Comparison of ENCODE assay signal across 10 cellular contexts in the genomic region with DNA sequence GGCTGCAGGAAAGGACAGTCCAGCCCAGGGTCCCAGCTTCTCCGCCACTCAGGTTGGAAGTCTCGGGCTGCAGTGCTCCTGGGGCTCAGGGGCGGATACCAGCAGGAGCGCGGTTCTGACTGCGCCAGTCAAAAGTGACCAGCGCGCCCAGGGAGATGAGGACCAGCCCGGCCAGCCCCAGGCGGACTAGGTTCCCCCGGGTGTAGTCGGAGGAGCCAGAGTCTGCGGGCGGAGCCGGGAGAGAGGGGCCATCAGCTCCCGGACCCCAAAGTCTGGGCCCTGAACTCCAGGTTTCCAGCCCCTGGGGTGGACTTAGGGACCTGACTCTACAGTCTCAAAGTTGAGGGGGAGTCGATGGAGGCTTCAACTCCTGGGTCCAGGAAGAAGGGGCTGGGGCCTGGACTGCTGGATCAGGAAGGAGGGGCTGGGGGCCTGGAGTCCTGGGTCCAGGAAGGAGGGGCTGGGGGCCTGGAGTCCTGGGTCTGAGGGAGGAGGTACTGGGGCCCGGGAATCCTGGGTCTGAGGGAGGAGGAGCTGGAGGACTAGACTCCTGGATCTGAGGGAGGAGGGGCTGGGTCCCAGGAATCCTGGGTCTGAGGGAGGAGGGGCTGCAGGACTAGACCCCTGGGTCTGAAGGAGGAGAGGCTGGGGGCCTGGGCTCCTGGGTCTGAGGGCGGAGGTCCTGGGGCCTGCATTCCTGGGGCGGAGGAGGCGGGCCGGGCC. TPM values are rescaled to one million over a fixed set of nuclear protein-coding genes. Genes with fewer than 3 reads are reported as not detected.
DNase-seq lines count a peak whose midpoint lies in the region; ATAC-seq and TF ChIP-seq lines count a peak whose summit lies in the region.
"Had no signal": no experiment of that assay in that cellular context is flagged by ENCODE, and none has a peak within 500 bp of the region (broad histone marks: within the 10 kb centered on the region; RNA-seq: fewer than 3 reads in every experiment).

No MANE protein-coding gene starts in this region.

- H3F3A ChIP-seq in neural cell (ENCODE audit: insufficient read depth, low read length, poor library complexity, severe bottlenecking) = no peaks in the 10 kb centered on the region

- H3K4me3 Mint-ChIP-seq in effector memory CD8-positive, alpha-beta T cell = peak overlapping the region; percentile 61 to 85

- TF ChIP-seq EP300 in neural cell (conservative IDR thresholded peaks at IDR 0.05; ENCODE audit: poor library complexity, severe bottlenecking) = no peak

- no peak overlapping the region for H3K4me2 ChIP-seq in neural cell (ENCODE audit: low read length)

- no peak overlapping the region for H3K27ac ChIP-seq in neural cell (ENCODE audit: low read length)

- DNase-seq in AG09309 (ENCODE audit: low read depth) = no peak
- DNase-seq in MG63 = no peak
- DNase-seq in effector memory CD8-positive, alpha-beta T cell = no peak
- DNase-seq in HAP-1 (ENCODE audit: low spot score in 2 of 2) = no peak
- DNase-seq in NCI-H187 (lab: John Stamatoyannopoulos, UW) = no peak
- DNase-seq in stimulated activated CD4-positive, alpha-beta T cell treated with anti-CD3 and anti-CD28 coated beads, Interleukin-12 subunit alpha, Interleukin-12 subunit beta, amount 100 ng/mL, for 4 hours = no peak
- DNase-seq: DND-41 had no signal

- H3K4me3 ChIP-seq in AG09309 (ENCODE audit: control insufficient read depth, low read depth, low read length) (peak overlapping the region; percentile 34), MG63 (peak overlapping the region; percentile 10), neural cell (ENCODE audit: low read length) (peak overlapping the region; percentile 62), HAP-1 (no peak overlapping the region)

- H3K36me3 ChIP-seq in MG63 (no peaks in the 10 kb centered on the region), neural cell (ENCODE audit: insufficient read depth, low read length) (no peaks in the 10 kb centered on the region), HAP-1 (replicated peaks) (no peaks in the 10 kb centered on the region)

- no peaks in the 10 kb centered on the region for H3K9me3 Mint-ChIP-seq in effector memory CD8-positive, alpha-beta T cell

- no peak overlapping the region for H2AFZ ChIP-seq in neural cell (ENCODE audit: low read depth, low read length)

- H3K27ac Mint-ChIP-seq in effector memory CD8-positive, alpha-beta T cell = peak overlapping the region; percentile 93 to 98

- no peak for TF ChIP-seq RAD21 in neural cell (conservative IDR thresholded peaks at IDR 0.05)

- H4K20me1 ChIP-seq in neural cell (ENCODE audit: insufficient read depth) = no peaks in the 10 kb centered on the region

- no peaks in the 10 kb centered on the region for H3K9me2 ChIP-seq in neural cell (ENCODE audit: insufficient read depth, low read length)

- H3K36me3 Mint-ChIP-seq in effector memory CD8-positive, alpha-beta T cell (ENCODE audit: insufficient read depth) = peaks cover 20% of the 10 kb centered on the region

- H3K9ac ChIP-seq in neural cell (ENCODE audit: low read length) = peak overlapping the region; percentile 30

- peaks cover 7% of the 10 kb centered on the region for H3K27me3 ChIP-seq in MG63
- peaks cover 29% of the 10 kb centered on the region for H3K27me3 ChIP-seq in neural cell (ENCODE audit: insufficient read depth, low read depth, low read length)
- no peaks in the 10 kb centered on the region for H3K27me3 ChIP-seq in HAP-1 (ENCODE audit: low read depth)

- H3K4me1 Mint-ChIP-seq in effector memory CD8-positive, alpha-beta T cell (ENCODE audit: low read depth in 2 of 2) = peaks cover 7 to 11% of the 10 kb centered on the region in 2 donors

- in situ Hi-C loops in HAP-1 (cut with MboI; ENCODE audit: low sequenced_read_pairs) = no loop called here

- peaks cover 0 to 6% of the 10 kb centered on the region in 2 donors for H3K27me3 Mint-ChIP-seq in effector memory CD8-positive, alpha-beta T cell

- no peaks in the 10 kb centered on the region for H3K79me2 ChIP-seq in neural cell (replicated peaks; ENCODE audit: insufficient read depth, low read length)

- TF ChIP-seq CTCF in AG09309 (IDR thresholded peaks at IDR 0.05; ENCODE audit: control insufficient read depth, insufficient read depth, low read depth, low read length, missing control alignments) (no peak), neural cell (IDR thresholded peaks at IDR 0.05; ENCODE audit: poor library complexity, severe bottlenecking) (no peak)

- ATAC-seq in effector memory CD8-positive, alpha-beta T cell (replicated peaks) = no peak
- ATAC-seq in GM19328 (IDR thresholded peaks at IDR 0.05; ENCODE audit: unreplicated experiment) = no peak

- no peaks in the 10 kb centered on the region for H3K4me1 ChIP-seq in HAP-1

- H3K9me3 ChIP-seq in MG63 (0 out of 2 replicates have a peak, but pooled peaks cover 3% of the 10 kb centered on the region), neural cell (ENCODE audit: low read length) (no peaks in the 10 kb centered on the region), HAP-1 (no peaks in the 10 kb centered on the region)

TF ChIP-seq in neural cell, 6 proteins besides CTCF, POLR2A, EP300 and RAD21:
- TF ChIP-seq, protein P1, sequence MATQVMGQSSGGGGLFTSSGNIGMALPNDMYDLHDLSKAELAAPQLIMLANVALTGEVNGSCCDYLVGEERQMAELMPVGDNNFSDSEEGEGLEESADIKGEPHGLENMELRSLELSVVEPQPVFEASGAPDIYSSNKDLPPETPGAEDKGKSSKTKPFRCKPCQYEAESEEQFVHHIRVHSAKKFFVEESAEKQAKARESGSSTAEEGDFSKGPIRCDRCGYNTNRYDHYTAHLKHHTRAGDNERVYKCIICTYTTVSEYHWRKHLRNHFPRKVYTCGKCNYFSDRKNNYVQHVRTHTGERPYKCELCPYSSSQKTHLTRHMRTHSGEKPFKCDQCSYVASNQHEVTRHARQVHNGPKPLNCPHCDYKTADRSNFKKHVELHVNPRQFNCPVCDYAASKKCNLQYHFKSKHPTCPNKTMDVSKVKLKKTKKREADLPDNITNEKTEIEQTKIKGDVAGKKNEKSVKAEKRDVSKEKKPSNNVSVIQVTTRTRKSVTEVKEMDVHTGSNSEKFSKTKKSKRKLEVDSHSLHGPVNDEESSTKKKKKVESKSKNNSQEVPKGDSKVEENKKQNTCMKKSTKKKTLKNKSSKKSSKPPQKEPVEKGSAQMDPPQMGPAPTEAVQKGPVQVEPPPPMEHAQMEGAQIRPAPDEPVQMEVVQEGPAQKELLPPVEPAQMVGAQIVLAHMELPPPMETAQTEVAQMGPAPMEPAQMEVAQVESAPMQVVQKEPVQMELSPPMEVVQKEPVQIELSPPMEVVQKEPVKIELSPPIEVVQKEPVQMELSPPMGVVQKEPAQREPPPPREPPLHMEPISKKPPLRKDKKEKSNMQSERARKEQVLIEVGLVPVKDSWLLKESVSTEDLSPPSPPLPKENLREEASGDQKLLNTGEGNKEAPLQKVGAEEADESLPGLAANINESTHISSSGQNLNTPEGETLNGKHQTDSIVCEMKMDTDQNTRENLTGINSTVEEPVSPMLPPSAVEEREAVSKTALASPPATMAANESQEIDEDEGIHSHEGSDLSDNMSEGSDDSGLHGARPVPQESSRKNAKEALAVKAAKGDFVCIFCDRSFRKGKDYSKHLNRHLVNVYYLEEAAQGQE (IDR thresholded peaks at IDR 0.05; ENCODE audit: borderline replicate concordance) = no peak
- TF ChIP-seq SMC3 (conservative IDR thresholded peaks at IDR 0.05; ENCODE audit: poor library complexity) (no peak), EZH2 (IDR thresholded peaks at IDR 0.05; ENCODE audit: borderline replicate concordance, insufficient read depth, low read length, poor library complexity, severe bottlenecking) (no peak), MXI1 (conservative IDR thresholded peaks at IDR 0.05; ENCODE audit: poor library complexity, severe bottlenecking) (no peak), POLR2AphosphoS5 (IDR thresholded peaks at IDR 0.05) (no peak), TAF1 (IDR thresholded peaks at IDR 0.05; ENCODE audit: low read depth) (no peak)

RNA-seq across cellular contexts. Expression of a gene that starts 5.3 kb away (rescaled TPM):
- total RNA-seq in MG63 (2014; rRNA removed; shearing (Covaris generic); ENCODE audit: low replicate concordance) = not detected in 2 replicates
- polyA plus RNA-seq in neural cell = 0.20 TPM in 1 of 2 replicates, not detected in the other
- not detected in 2 replicates for polyA minus RNA-seq in neural cell

RNA-seq across cellular contexts. Expression of a gene that starts 7.4 kb away (rescaled TPM):
- total RNA-seq in MG63 (2014; rRNA removed; shearing (Covaris generic); ENCODE audit: low replicate concordance) = 4.8 and 23.1 TPM in 2 replicates
- polyA plus RNA-seq in neural cell = 21.4 and 62.8 TPM in 2 replicates
- 10.7 and 11.2 TPM in 2 replicates for polyA minus RNA-seq in neural cell

RNA-seq across cellular contexts. Expression of a gene that starts 14.1 kb away (rescaled TPM):
- not detected in 2 replicates for total RNA-seq in MG63 (2014; rRNA removed; shearing (Covaris generic); ENCODE audit: low replicate concordance)
- polyA plus RNA-seq in neural cell = not detected in 2 replicates
- polyA minus RNA-seq in neural cell = not detected in 2 replicates
- total RNA-seq: lower leg skin had no signal

RNA-seq across cellular contexts. Expression of a gene that starts 20.2 kb away (rescaled TPM):
- 23.9 and 36.5 TPM in 2 replicates for total RNA-seq in MG63 (2014; rRNA removed; shearing (Covaris generic); ENCODE audit: low replicate concordance)
- 24.3 and 28.0 TPM in 2 replicates for polyA plus RNA-seq in neural cell
- 12.0 and 12.4 TPM in 2 replicates for polyA minus RNA-seq in neural cell

RNA-seq across cellular contexts. Expression of a gene that starts 20.3 kb away (rescaled TPM):
- 88.3 and 112 TPM in 2 replicates for total RNA-seq in MG63 (2014; rRNA removed; shearing (Covaris generic); ENCODE audit: low replicate concordance)
- polyA plus RNA-seq in neural cell = 73.5 and 76.6 TPM in 2 replicates
- 37.2 and 39.4 TPM in 2 replicates for polyA minus RNA-seq in neural cell
